13 cellular contexts compared by ENCODE assay signal in the genomic region with DNA sequence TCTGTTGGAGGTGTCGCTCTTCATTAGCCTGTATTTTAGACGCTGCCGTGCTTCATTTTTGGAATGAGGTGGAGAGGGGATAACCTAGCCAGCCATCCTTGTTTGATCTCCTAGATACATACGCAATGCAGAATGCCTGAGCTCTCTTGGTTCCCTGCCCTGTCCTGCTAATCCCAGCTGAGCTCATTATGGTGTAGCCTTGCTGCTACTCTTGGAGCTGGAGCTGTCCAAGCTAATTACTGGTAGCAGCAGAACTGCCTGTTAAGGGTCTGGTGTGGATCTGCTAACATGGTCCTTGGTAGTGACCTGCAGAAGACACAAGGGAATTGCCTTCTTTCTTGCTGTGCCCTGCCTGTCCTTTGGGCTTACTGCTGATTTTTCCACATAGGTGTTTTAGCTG.
"Had no signal": no experiment of that assay in that cellular context is flagged by ENCODE, and none has a peak within 500 bp of the region (broad histone marks: within the 10 kb centered on the region; RNA-seq: fewer than 3 reads in every experiment).

No MANE protein-coding gene starts in this region.

- ATAC-seq: activated T-cell treated with anti-CD3 and anti-CD28 coated beads, Interleukin-2, amount 50 U/mL, for 4 hours; left ventricle myocardium superior; pancreas; stimulated activated naive CD8-positive, alpha-beta T cell treated with anti-CD3 and anti-CD28 coated beads, Interleukin-15, amount 100 ng/mL, for 72 hours had no signal

- H3K36me3 Mint-ChIP-seq: activated naive CD8-positive, alpha-beta T cell treated with anti-CD3 and anti-CD28 coated beads, Interleukin-2, amount 10 ng/mL, durations not matched to agents 7 days and 5 days had no signal

- H3K4me3 ChIP-seq: pancreas, testis had no signal

- DNase-seq: activated CD4-positive, alpha-beta T cell treated with anti-CD3 and anti-CD28 coated beads, Interleukin-2, amount 50 U/mL, for 4 hours; activated CD4-positive, CD25-positive, alpha-beta regulatory T cell treated with anti-CD3 and anti-CD28 coated beads, Interleukin-2, amount 50 U/mL, for 72 hours; activated gamma-delta T cell; activated naive CD8-positive, alpha-beta T cell treated with anti-CD3 and anti-CD28 coated beads, Interleukin-2, amount 10 ng/mL, durations not matched to agents 7 days and 5 days; activated T-cell treated with anti-CD3 and anti-CD28 coated beads, Interleukin-2, amount 50 U/mL, for 4 hours; aorta; left ventricle myocardium superior; mesenchymal stem cell; pancreas; stimulated activated CD4-positive, alpha-beta T cell treated with anti-CD3 and anti-CD28 coated beads, Interleukin-15, amount 100 ng/mL, for 24 hours; stimulated activated CD4-positive, alpha-beta T cell treated with anti-CD3 and anti-CD28 coated beads, Interleukin-4, amount 100 ng/mL, for 24 hours; stimulated activated naive CD8-positive, alpha-beta T cell treated with anti-CD3 and anti-CD28 coated beads, Interleukin-15, amount 100 ng/mL, for 72 hours; testis had no signal

- H3K4me1 ChIP-seq: pancreas, testis had no signal

- H3K27me3 ChIP-seq: pancreas, testis had no signal

- H3K27ac Mint-ChIP-seq: activated naive CD8-positive, alpha-beta T cell treated with anti-CD3 and anti-CD28 coated beads, Interleukin-2, amount 10 ng/mL, durations not matched to agents 7 days and 5 days; stimulated activated naive CD8-positive, alpha-beta T cell treated with anti-CD3 and anti-CD28 coated beads, Interleukin-15, amount 100 ng/mL, for 72 hours had no signal

- H3K9me3 Mint-ChIP-seq: activated naive CD8-positive, alpha-beta T cell treated with anti-CD3 and anti-CD28 coated beads, Interleukin-2, amount 10 ng/mL, durations not matched to agents 7 days and 5 days; stimulated activated naive CD8-positive, alpha-beta T cell treated with anti-CD3 and anti-CD28 coated beads, Interleukin-15, amount 100 ng/mL, for 72 hours had no signal

- H3K4me1 Mint-ChIP-seq: activated naive CD8-positive, alpha-beta T cell treated with anti-CD3 and anti-CD28 coated beads, Interleukin-2, amount 10 ng/mL, durations not matched to agents 7 days and 5 days; stimulated activated naive CD8-positive, alpha-beta T cell treated with anti-CD3 and anti-CD28 coated beads, Interleukin-15, amount 100 ng/mL, for 72 hours had no signal

- H3K9me3 ChIP-seq: pancreas, testis had no signal

- H3K27ac ChIP-seq: pancreas, testis had no signal

- H3K27me3 Mint-ChIP-seq: activated naive CD8-positive, alpha-beta T cell treated with anti-CD3 and anti-CD28 coated beads, Interleukin-2, amount 10 ng/mL, durations not matched to agents 7 days and 5 days; stimulated activated naive CD8-positive, alpha-beta T cell treated with anti-CD3 and anti-CD28 coated beads, Interleukin-15, amount 100 ng/mL, for 72 hours had no signal

- H3K4me3 Mint-ChIP-seq: activated naive CD8-positive, alpha-beta T cell treated with anti-CD3 and anti-CD28 coated beads, Interleukin-2, amount 10 ng/mL, durations not matched to agents 7 days and 5 days; activated T-cell treated with anti-CD3 and anti-CD28 coated beads, Interleukin-2, amount 50 U/mL, for 4 hours; stimulated activated naive CD8-positive, alpha-beta T cell treated with anti-CD3 and anti-CD28 coated beads, Interleukin-15, amount 100 ng/mL, for 72 hours had no signal
